In genomic region chr7:158389514-158390425, GRCh38 we compare ENCODE assay signal across 19 cellular contexts.
A peak's percentile ranks its signal among the peaks of the same experiment; 100 is the strongest.
DNase-seq lines count a peak whose midpoint lies in the region; ATAC-seq and TF ChIP-seq lines count a peak whose summit lies in the region.
"Had no signal": no experiment of that assay in that cellular context is flagged by ENCODE, and none has a peak within 500 bp of the region (broad histone marks: within the 10 kb centered on the region; RNA-seq: fewer than 3 reads in every experiment).

No MANE protein-coding gene starts in this region.

- H3K9me3 Mint-ChIP-seq in nephron progenitor cell = no peaks in the 10 kb centered on the region
- no peaks in the 10 kb centered on the region for H3K9me3 Mint-ChIP-seq in activated CD4-positive, alpha-beta memory T cell treated with anti-CD3 and anti-CD28 coated beads, Interleukin-2, amount 10 ng/mL, durations not matched to agents 7 days and 5 days
- no peaks in the 10 kb centered on the region for H3K9me3 Mint-ChIP-seq in CD4-positive, alpha-beta T cell
- H3K9me3 Mint-ChIP-seq: CD8-positive, alpha-beta memory T cell had no signal

- no peaks in the 10 kb centered on the region for H3K27me3 ChIP-seq in upper lobe of right lung
- no peaks in the 10 kb centered on the region for H3K27me3 ChIP-seq in CD4-positive, alpha-beta T cell (ENCODE audit: control insufficient read depth, insufficient read depth, low read length)
- H3K27me3 ChIP-seq: BLaER1 had no signal

- peaks cover 27% of the 10 kb centered on the region for H3K27me3 Mint-ChIP-seq in nephron progenitor cell (ENCODE audit: low read depth, poor library complexity)
- no peaks in the 10 kb centered on the region for H3K27me3 Mint-ChIP-seq in activated CD4-positive, alpha-beta memory T cell treated with anti-CD3 and anti-CD28 coated beads, Interleukin-2, amount 10 ng/mL, durations not matched to agents 7 days and 5 days
- H3K27me3 Mint-ChIP-seq in CD4-positive, alpha-beta T cell = no peaks in the 10 kb centered on the region
- H3K27me3 Mint-ChIP-seq: B cell; CD4-positive, CD25-positive, alpha-beta regulatory T cell had no signal

- ATAC-seq in left ventricle myocardium superior (no peak), left cardiac atrium (no peak), upper lobe of right lung (no peak), HG03520 (IDR thresholded peaks at IDR 0.05; ENCODE audit: unreplicated experiment) (no peak)
- ATAC-seq in CD4-positive, alpha-beta T cell (ENCODE audit: poor library complexity) = no peak

- H3K4me3 Mint-ChIP-seq in nephron progenitor cell = no peak overlapping the region
- H3K4me3 Mint-ChIP-seq in activated CD4-positive, alpha-beta memory T cell treated with anti-CD3 and anti-CD28 coated beads, Interleukin-2, amount 10 ng/mL, durations not matched to agents 7 days and 5 days = no peak overlapping the region
- no peak overlapping the region for H3K4me3 Mint-ChIP-seq in CD4-positive, alpha-beta T cell
- H3K4me3 Mint-ChIP-seq: B cell; CD4-positive, CD25-positive, alpha-beta regulatory T cell; CD8-positive, alpha-beta memory T cell had no signal

- no peak overlapping the region for H3K27ac ChIP-seq in upper lobe of right lung
- no peak overlapping the region for H3K27ac ChIP-seq in CD4-positive, alpha-beta T cell (ENCODE audit: low read depth, low read length)
- H3K27ac ChIP-seq: 22Rv1, BLaER1, C4-2B, GM23248 had no signal

- H3K9me3 ChIP-seq in upper lobe of right lung = no peaks in the 10 kb centered on the region
- no peaks in the 10 kb centered on the region for H3K9me3 ChIP-seq in CD4-positive, alpha-beta T cell (ENCODE audit: control insufficient read depth, low read length)
- H3K9me3 ChIP-seq: BLaER1 had no signal

- no peaks in the 10 kb centered on the region for H3K36me3 Mint-ChIP-seq in nephron progenitor cell (ENCODE audit: low read depth)
- H3K36me3 Mint-ChIP-seq in activated CD4-positive, alpha-beta memory T cell treated with anti-CD3 and anti-CD28 coated beads, Interleukin-2, amount 10 ng/mL, durations not matched to agents 7 days and 5 days (ENCODE audit: low read depth) = no peaks in the 10 kb centered on the region
- no peaks in the 10 kb centered on the region for H3K36me3 Mint-ChIP-seq in CD4-positive, alpha-beta T cell (ENCODE audit: low read depth)
- H3K36me3 Mint-ChIP-seq: CD4-positive, CD25-positive, alpha-beta regulatory T cell; CD8-positive, alpha-beta memory T cell had no signal

- no peaks in the 10 kb centered on the region for H3K4me1 ChIP-seq in upper lobe of right lung

- H3K4me1 Mint-ChIP-seq in nephron progenitor cell = peaks cover 8% of the 10 kb centered on the region
- H3K4me1 Mint-ChIP-seq in activated CD4-positive, alpha-beta memory T cell treated with anti-CD3 and anti-CD28 coated beads, Interleukin-2, amount 10 ng/mL, durations not matched to agents 7 days and 5 days = no peaks in the 10 kb centered on the region
- no peaks in the 10 kb centered on the region for H3K4me1 Mint-ChIP-seq in CD4-positive, alpha-beta T cell (ENCODE audit: low read depth)
- H3K4me1 Mint-ChIP-seq: B cell; CD4-positive, CD25-positive, alpha-beta regulatory T cell; CD8-positive, alpha-beta memory T cell had no signal

- H3K4me3 ChIP-seq in upper lobe of right lung = no peak overlapping the region
- H3K4me3 ChIP-seq: BLaER1, GM23248 had no signal

- peak; percentile 14 for DNase-seq in left ventricle myocardium superior
- no peak for DNase-seq in left cardiac atrium
- no peak for DNase-seq in nephron progenitor cell
- peak; percentile 39 for DNase-seq in occipital lobe (lab: John Stamatoyannopoulos, UW)
- peak; percentile 18 for DNase-seq in upper lobe of right lung
- DNase-seq in activated CD4-positive, alpha-beta memory T cell treated with anti-CD3 and anti-CD28 coated beads, Interleukin-2, amount 10 ng/mL, durations not matched to agents 7 days and 5 days = no peak
- no peak for DNase-seq in CD4-positive, alpha-beta T cell
- DNase-seq: CD4-positive, CD25-positive, alpha-beta regulatory T cell; CD8-positive, alpha-beta memory T cell; DMS 273 treated with DMSO at 0.1 percent for 48 hours; DMS79; GM23248; H7; HCEC 1CT had no signal

- intact Hi-C loops in left ventricle myocardium superior (cut with micrococcal nuclease) = no loop called here
- intact Hi-C loops in left cardiac atrium (cut with DNase I) = no loop called here
- intact Hi-C loops in upper lobe of right lung (cut with DNase I) = no loop called here
- intact Hi-C loops in CD4-positive, alpha-beta T cell (cut with DNase I, micrococcal nuclease) = loop anchor here (5.0 to 10.0 kb wide), 2 partner anchors 585 to 588 kb away; no protein-coding TSS in a partner anchor

- peak overlapping the region; percentile 22 for H3K27ac Mint-ChIP-seq in nephron progenitor cell
- no peak overlapping the region for H3K27ac Mint-ChIP-seq in activated CD4-positive, alpha-beta memory T cell treated with anti-CD3 and anti-CD28 coated beads, Interleukin-2, amount 10 ng/mL, durations not matched to agents 7 days and 5 days
- no peak overlapping the region for H3K27ac Mint-ChIP-seq in CD4-positive, alpha-beta T cell
- H3K27ac Mint-ChIP-seq: B cell; CD4-positive, CD25-positive, alpha-beta regulatory T cell; CD8-positive, alpha-beta memory T cell had no signal

- CTCF ChIA-PET in activated CD4-positive, alpha-beta memory T cell treated with anti-CD3 and anti-CD28 coated beads, Interleukin-2, amount 10 ng/mL, durations not matched to agents 7 days and 5 days (lab: Charles Lee) = no interaction called here
- CTCF ChIA-PET in CD4-positive, alpha-beta T cell (lab: Charles Lee) = no interaction called here

- no peaks in the 10 kb centered on the region for H3K36me3 ChIP-seq in upper lobe of right lung
- H3K36me3 ChIP-seq: BLaER1 had no signal

- TF ChIP-seq CTCF in nephron progenitor cell (IDR thresholded peaks at IDR 0.05) (no peak), upper lobe of right lung (IDR thresholded peaks at IDR 0.05) (no peak)
- no peak for TF ChIP-seq CTCF in CD4-positive, alpha-beta T cell (IDR thresholded peaks at IDR 0.05)

- POLR2A ChIA-PET in activated CD4-positive, alpha-beta memory T cell treated with anti-CD3 and anti-CD28 coated beads, Interleukin-2, amount 10 ng/mL, durations not matched to agents 7 days and 5 days (lab: Charles Lee) = no interaction called here
- POLR2A ChIA-PET in CD4-positive, alpha-beta T cell (lab: Charles Lee) = no interaction called here

Comparison
In these comparisons a context has a peak if more than half of its experiments do, and no peak if none do; other contexts are left out.
1. DNase-seq: peak in left ventricle myocardium superior (single experiment), occipital lobe (single experiment) and upper lobe of right lung (single experiment); none in left cardiac atrium (single experiment), nephron progenitor cell (single experiment), activated CD4-positive, alpha-beta memory T cell treated with anti-CD3 and anti-CD28 coated beads, Interleukin-2, amount 10 ng/mL, durations not matched to agents 7 days and 5 days (single experiment) and CD4-positive, alpha-beta T cell (0 of 10).
2. intact Hi-C loops: an anchor here in CD4-positive, alpha-beta T cell (5.0 to 10.0 kb wide); none called in left ventricle myocardium superior, left cardiac atrium and upper lobe of right lung.